ENCODE assay signal across 1 cellular context in the genomic region with DNA sequence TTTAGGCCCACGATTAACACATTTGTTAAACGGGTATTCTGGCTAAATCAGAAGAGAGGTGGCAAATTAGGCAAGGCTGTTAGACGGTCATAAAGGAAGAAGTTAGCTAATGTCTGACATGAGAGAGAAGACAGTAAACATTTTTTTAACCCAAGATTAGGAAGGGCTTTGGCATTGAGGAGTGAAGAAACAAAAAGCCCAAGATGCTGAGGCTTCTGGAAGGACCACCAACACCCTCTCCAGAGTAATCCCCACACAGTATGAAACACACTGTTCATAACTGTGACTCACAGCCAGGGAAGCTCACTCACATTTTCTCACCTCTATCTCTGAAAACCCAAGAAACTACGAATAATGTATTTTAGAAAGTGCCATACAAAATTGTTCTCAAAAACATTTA.
TF ChIP-seq lines count a peak whose summit lies in the region.

No MANE protein-coding gene starts in this region.

TF ChIP-seq in GM23338, 12 proteins besides CTCF, POLR2A, EP300 and RAD21 (continued from another document):
- TF ChIP-seq, protein P1, sequence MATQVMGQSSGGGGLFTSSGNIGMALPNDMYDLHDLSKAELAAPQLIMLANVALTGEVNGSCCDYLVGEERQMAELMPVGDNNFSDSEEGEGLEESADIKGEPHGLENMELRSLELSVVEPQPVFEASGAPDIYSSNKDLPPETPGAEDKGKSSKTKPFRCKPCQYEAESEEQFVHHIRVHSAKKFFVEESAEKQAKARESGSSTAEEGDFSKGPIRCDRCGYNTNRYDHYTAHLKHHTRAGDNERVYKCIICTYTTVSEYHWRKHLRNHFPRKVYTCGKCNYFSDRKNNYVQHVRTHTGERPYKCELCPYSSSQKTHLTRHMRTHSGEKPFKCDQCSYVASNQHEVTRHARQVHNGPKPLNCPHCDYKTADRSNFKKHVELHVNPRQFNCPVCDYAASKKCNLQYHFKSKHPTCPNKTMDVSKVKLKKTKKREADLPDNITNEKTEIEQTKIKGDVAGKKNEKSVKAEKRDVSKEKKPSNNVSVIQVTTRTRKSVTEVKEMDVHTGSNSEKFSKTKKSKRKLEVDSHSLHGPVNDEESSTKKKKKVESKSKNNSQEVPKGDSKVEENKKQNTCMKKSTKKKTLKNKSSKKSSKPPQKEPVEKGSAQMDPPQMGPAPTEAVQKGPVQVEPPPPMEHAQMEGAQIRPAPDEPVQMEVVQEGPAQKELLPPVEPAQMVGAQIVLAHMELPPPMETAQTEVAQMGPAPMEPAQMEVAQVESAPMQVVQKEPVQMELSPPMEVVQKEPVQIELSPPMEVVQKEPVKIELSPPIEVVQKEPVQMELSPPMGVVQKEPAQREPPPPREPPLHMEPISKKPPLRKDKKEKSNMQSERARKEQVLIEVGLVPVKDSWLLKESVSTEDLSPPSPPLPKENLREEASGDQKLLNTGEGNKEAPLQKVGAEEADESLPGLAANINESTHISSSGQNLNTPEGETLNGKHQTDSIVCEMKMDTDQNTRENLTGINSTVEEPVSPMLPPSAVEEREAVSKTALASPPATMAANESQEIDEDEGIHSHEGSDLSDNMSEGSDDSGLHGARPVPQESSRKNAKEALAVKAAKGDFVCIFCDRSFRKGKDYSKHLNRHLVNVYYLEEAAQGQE (IDR thresholded peaks at IDR 0.05; ENCODE audit: unreplicated experiment) = no peak
TF ChIP-seq in GM23338: peak in this region for 0.
